Comparison of ENCODE assay signal across 8 cellular contexts in the genomic region with DNA sequence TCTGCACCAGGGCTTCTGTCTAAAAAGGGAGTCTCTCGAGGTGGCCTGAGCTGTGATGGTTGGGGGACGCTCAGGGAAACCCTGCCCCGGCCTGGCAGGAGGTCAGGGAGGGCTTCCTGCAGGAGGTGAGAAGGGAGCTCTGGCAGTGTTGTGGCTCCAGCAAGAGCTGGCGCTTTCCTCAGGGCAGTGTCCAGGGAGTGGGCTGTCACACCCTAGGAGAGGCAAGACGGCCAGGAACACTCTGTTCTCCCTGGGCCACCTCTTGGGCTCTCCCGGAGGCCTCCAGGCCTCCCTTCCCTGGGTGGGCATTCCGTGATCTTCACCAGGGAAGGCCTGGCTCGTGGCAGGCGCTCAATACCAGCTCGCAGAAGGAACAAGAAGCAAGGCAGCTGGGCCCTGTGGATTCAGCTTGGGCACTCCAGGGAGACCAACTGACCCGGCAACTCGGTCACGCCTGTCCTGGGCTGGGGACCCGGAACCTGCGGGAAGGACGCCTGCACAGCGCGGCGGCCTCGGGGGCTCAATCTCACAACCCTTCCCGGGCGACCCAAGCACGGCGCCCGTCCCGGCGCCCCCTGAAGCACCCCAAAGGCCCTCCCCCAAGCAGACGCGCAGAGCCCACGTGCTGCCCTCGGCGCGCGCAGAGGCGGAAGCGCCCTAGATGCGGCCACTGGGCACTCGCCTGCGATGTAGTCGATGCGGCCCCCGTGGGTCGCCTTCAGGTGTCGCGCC.
DNase-seq lines count a peak whose midpoint lies in the region; TF ChIP-seq lines count a peak whose summit lies in the region.

No MANE protein-coding gene starts in this region.

- TF ChIP-seq CTCF in MM.1S (IDR thresholded peaks at IDR 0.05; ENCODE audit: low read length): no peak

- POLR2A ChIA-PET in HEK293T (lab: Yijun Ruan, JAX): interaction anchor here (1.0 to 4.8 kb wide), 10 partner anchors 11 to 407 kb away, joined by 3 to 64 read pairs (median 5); partner anchors contain the start of genes GALNS, TRAPPC2L and ZNF778

- no peaks in the 10 kb centered on the region for H4K20me1 ChIP-seq in MM.1S (ENCODE audit: insufficient read depth, low read length)

- no peak overlapping the region for H2AFZ ChIP-seq in MM.1S (ENCODE audit: low read length)

- peaks cover 39% of the 10 kb centered on the region for H3K79me2 ChIP-seq in MM.1S (ENCODE audit: low read length)

- CTCF ChIA-PET in HEK293T (lab: Yijun Ruan, JAX): interaction anchor here (1.9 kb wide), 1 partner anchor 73 kb away, joined by 6 read pairs; no protein-coding TSS in a partner anchor

- H3F3A ChIP-seq in MM.1S (ENCODE audit: insufficient read depth, low read length): peaks cover 10% of the 10 kb centered on the region; the same call in 1 of the 2 replicates

- H3K27ac ChIP-seq in MM.1S (ENCODE audit: low read length) (peak overlapping the region; percentile 61; the same call in 1 of the 2 replicates), iPS-20b (ENCODE audit: low read length) (peak overlapping the region; percentile 81), skin epidermis (peak overlapping the region; percentile 83 to 99 (median 95))

- H3K9ac ChIP-seq in MM.1S (ENCODE audit: low read length) (peak overlapping the region; percentile 75), iPS-20b (ENCODE audit: low read depth, low read length) (peak overlapping the region; percentile 92)

- H3K4me1 ChIP-seq in MM.1S (ENCODE audit: low read length) (peaks cover 6% of the 10 kb centered on the region; the same call in 1 of the 2 replicates), iPS-20b (ENCODE audit: insufficient read depth, low read length) (no peaks in the 10 kb centered on the region)

- H3K4me3 ChIP-seq in MM.1S (ENCODE audit: low read length): peak overlapping the region; percentile 70
- H3K4me3 ChIP-seq in iPS-20b (ENCODE audit: low read length): peak overlapping the region; percentile 91
- peak overlapping the region; percentile 41 to 89 (median 77) for H3K4me3 ChIP-seq in skin epidermis

- H3K27me3 ChIP-seq in MM.1S (replicated peaks; ENCODE audit: insufficient read depth, low read length): 0 out of 2 replicates have a peak, but pooled peaks cover 4% of the 10 kb centered on the region
- no peaks in the 10 kb centered on the region for H3K27me3 ChIP-seq in iPS-20b (ENCODE audit: insufficient read depth, low read length)

- no peaks in the 10 kb centered on the region for H3K9me2 ChIP-seq in MM.1S (replicated peaks; ENCODE audit: insufficient read depth, low read length)

- H3K4me2 ChIP-seq in MM.1S (ENCODE audit: low read depth, low read length): peak overlapping the region; percentile 92

- H3K36me3 ChIP-seq in MM.1S (replicated peaks; ENCODE audit: insufficient read depth, low read length) (no peaks in the 10 kb centered on the region), iPS-20b (ENCODE audit: insufficient read depth, low read depth, low read length) (peaks cover 46% of the 10 kb centered on the region)

- in situ Hi-C loops in T47D (cut with HindIII; ENCODE audit: low pct_unique_long_range_greater_than_20kb, low sequenced_read_pairs): no loop called here

- H3K9me3 ChIP-seq in MM.1S (replicated peaks; ENCODE audit: insufficient read depth, low read length) (no peaks in the 10 kb centered on the region), iPS-20b (ENCODE audit: insufficient read depth, low read depth, low read length) (no peaks in the 10 kb centered on the region)

- DNase-seq in NCI-H1436 (lab: John Stamatoyannopoulos, UW) (peak; percentile 85), NCI-H1436 treated with DMSO at 0.1 percent for 48 hours (lab: John Stamatoyannopoulos, UW) (no peak), HEK293T (ENCODE audit: extremely low spot score) (no peak), MM.1S (peak; percentile 63), T-helper 22 cell (ENCODE audit: low read depth) (peak; percentile 53), T47D (ENCODE audit: low read depth in 1 of 2, low spot score in 1 of 2) (peak; percentile 83 to 92)

TF ChIP-seq in HEK293T, 16 proteins besides CTCF, POLR2A, EP300 and RAD21:
- TF ChIP-seq CTBP1 (IDR thresholded peaks at IDR 0.05; ENCODE audit: borderline replicate concordance) (no peak), FOXA1 (IDR thresholded peaks at IDR 0.05) (no peak), ELF4 (IDR thresholded peaks at IDR 0.05) (peak; percentile 63; the same call in 1 of the 2 replicates), L3MBTL2 (conservative IDR thresholded peaks at IDR 0.05) (peak; percentile 77)

Comparison
In these comparisons a context has a peak if more than half of its experiments do, and no peak if none do; other contexts are left out.
1. DNase-seq: peak in NCI-H1436 (single experiment), MM.1S (single experiment), T-helper 22 cell (single experiment) and T47D (2 of 2); none in NCI-H1436 treated with DMSO at 0.1 percent for 48 hours (single experiment) and HEK293T (single experiment).
2. Peak in every context shown above with its lines, with median percentiles within 50 percentile points of each other: H3K27ac ChIP-seq and H3K4me3 ChIP-seq.